1 cellular context compared by ENCODE assay signal in genomic region chr16:57482845-57483545, GRCh38.
TF ChIP-seq lines count a peak whose summit lies in the region.

No MANE protein-coding gene starts in this region.

TF ChIP-seq in HepG2, 621 proteins besides CTCF, POLR2A, EP300 and RAD21 (continued from another document and continues in another):
- TF ChIP-seq, protein P1, sequence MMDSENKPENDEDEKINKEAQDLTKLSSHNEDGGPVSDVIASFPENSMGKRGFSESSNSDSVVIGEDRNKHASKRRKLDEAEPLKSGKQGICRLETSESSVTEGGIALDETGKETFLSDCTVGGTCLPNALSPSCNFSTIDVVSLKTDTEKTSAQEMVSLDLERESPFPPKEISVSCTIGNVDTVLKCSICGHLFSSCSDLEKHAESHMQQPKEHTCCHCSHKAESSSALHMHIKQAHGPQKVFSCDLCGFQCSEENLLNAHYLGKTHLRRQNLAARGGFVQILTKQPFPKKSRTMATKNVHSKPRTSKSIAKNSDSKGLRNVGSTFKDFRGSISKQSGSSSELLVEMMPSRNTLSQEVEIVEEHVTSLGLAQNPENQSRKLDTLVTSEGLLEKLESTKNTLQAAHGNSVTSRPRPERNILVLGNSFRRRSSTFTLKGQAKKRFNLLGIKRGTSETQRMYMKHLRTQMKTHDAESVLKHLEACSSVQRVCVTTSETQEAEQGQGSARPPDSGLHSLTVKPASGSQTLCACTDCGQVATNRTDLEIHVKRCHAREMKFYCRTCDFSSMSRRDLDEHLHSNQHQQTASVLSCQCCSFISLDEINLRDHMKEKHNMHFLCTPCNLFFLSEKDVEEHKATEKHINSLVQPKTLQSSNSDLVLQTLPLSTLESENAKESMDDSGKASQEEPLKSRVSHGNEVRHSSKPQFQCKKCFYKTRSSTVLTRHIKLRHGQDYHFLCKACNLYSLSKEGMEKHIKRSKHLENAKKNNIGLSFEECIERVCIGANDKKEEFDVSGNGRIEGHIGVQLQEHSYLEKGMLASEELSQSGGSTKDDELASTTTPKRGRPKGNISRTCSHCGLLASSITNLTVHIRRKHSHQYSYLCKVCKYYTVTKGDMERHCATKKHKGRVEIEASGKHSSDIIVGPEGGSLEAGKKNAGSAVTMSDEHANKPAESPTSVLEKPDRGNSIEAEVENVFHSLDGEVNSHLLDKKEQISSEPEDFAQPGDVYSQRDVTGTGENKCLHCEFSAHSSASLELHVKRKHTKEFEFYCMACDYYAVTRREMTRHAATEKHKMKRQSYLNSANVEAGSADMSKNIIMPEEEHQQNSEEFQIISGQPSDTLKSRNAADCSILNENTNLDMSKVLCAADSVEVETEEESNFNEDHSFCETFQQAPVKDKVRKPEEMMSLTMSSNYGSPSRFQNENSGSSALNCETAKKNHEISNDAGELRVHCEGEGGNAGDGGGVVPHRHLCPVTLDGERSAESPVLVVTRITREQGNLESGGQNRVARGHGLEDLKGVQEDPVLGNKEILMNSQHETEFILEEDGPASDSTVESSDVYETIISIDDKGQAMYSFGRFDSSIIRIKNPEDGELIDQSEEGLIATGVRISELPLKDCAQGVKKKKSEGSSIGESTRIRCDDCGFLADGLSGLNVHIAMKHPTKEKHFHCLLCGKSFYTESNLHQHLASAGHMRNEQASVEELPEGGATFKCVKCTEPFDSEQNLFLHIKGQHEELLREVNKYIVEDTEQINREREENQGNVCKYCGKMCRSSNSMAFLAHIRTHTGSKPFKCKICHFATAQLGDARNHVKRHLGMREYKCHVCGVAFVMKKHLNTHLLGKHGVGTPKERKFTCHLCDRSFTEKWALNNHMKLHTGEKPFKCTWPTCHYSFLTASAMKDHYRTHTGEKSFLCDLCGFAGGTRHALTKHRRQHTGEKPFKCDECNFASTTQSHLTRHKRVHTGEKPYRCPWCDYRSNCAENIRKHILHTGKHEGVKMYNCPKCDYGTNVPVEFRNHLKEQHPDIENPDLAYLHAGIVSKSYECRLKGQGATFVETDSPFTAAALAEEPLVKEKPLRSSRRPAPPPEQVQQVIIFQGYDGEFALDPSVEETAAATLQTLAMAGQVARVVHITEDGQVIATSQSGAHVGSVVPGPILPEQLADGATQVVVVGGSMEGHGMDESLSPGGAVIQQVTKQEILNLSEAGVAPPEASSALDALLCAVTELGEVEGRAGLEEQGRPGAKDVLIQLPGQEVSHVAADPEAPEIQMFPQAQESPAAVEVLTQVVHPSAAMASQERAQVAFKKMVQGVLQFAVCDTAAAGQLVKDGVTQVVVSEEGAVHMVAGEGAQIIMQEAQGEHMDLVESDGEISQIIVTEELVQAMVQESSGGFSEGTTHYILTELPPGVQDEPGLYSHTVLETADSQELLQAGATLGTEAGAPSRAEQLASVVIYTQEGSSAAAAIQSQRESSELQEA (CRISPR knock-in tag; IDR thresholded peaks at IDR 0.05; ENCODE audit: not compliant biosample characterization) = no peak
- no peak for TF ChIP-seq GPN1 (CRISPR knock-in tag; IDR thresholded peaks at IDR 0.05; ENCODE audit: borderline replicate concordance)
- TF ChIP-seq ZBTB25 (CRISPR knock-in tag; IDR thresholded peaks at IDR 0.05) = peak; percentile 22; the same call in 1 of the 2 replicates
- no peak for TF ChIP-seq ZNF773 (CRISPR knock-in tag; IDR thresholded peaks at IDR 0.05; ENCODE audit: borderline replicate concordance)
- TF ChIP-seq, protein P2, sequence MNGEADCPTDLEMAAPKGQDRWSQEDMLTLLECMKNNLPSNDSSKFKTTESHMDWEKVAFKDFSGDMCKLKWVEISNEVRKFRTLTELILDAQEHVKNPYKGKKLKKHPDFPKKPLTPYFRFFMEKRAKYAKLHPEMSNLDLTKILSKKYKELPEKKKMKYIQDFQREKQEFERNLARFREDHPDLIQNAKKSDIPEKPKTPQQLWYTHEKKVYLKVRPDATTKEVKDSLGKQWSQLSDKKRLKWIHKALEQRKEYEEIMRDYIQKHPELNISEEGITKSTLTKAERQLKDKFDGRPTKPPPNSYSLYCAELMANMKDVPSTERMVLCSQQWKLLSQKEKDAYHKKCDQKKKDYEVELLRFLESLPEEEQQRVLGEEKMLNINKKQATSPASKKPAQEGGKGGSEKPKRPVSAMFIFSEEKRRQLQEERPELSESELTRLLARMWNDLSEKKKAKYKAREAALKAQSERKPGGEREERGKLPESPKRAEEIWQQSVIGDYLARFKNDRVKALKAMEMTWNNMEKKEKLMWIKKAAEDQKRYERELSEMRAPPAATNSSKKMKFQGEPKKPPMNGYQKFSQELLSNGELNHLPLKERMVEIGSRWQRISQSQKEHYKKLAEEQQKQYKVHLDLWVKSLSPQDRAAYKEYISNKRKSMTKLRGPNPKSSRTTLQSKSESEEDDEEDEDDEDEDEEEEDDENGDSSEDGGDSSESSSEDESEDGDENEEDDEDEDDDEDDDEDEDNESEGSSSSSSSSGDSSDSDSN (CRISPR knock-in tag; IDR thresholded peaks at IDR 0.05) = peak; percentile 82
- TF ChIP-seq YEATS4 (CRISPR knock-in tag; IDR thresholded peaks at IDR 0.05; ENCODE audit: borderline replicate concordance) = peak; percentile 55; the same call in 1 of the 2 replicates
- TF ChIP-seq ZNF652 (CRISPR knock-in tag; IDR thresholded peaks at IDR 0.05; ENCODE audit: borderline replicate concordance, low read depth) = peak; percentile 36; the same call in 1 of the 2 replicates
- peak; percentile 97 for TF ChIP-seq NR2F6 (IDR thresholded peaks at IDR 0.05)
- peak; percentile 91 for TF ChIP-seq NR2F6 (CRISPR knock-in tag; IDR thresholded peaks at IDR 0.05)
- TF ChIP-seq KLF11 (CRISPR knock-in tag; IDR thresholded peaks at IDR 0.05) = no peak
- TF ChIP-seq DPF2 (CRISPR knock-in tag; IDR thresholded peaks at IDR 0.05; ENCODE audit: borderline replicate concordance, low read depth) = peak; percentile 95
- peak; percentile 82 for TF ChIP-seq ERF (CRISPR knock-in tag; IDR thresholded peaks at IDR 0.05)
- TF ChIP-seq MXD4 (CRISPR knock-in tag; IDR thresholded peaks at IDR 0.05) = no peak; the same call in 1 of the 2 replicates
- TF ChIP-seq, protein P3, sequence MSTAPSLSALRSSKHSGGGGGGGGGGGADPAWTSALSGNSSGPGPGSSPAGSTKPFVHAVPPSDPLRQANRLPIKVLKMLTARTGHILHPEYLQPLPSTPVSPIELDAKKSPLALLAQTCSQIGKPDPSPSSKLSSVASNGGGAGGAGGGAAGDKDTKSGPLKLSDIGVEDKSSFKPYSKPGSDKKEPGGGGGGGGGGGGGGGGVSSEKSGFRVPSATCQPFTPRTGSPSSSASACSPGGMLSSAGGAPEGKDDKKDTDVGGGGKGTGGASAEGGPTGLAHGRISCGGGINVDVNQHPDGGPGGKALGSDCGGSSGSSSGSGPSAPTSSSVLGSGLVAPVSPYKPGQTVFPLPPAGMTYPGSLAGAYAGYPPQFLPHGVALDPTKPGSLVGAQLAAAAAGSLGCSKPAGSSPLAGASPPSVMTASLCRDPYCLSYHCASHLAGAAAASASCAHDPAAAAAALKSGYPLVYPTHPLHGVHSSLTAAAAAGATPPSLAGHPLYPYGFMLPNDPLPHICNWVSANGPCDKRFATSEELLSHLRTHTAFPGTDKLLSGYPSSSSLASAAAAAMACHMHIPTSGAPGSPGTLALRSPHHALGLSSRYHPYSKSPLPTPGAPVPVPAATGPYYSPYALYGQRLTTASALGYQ (CRISPR knock-in tag; IDR thresholded peaks at IDR 0.05) = peak; percentile 55; the same call in 1 of the 2 replicates
- TF ChIP-seq ZBED4 (CRISPR knock-in tag; IDR thresholded peaks at IDR 0.05; ENCODE audit: borderline replicate concordance) = 0 out of 2 replicates have a peak, but pooled peaks have one; percentile 12
- no peak for TF ChIP-seq ZBTB1 (CRISPR knock-in tag; IDR thresholded peaks at IDR 0.05; ENCODE audit: borderline replicate concordance)
- no peak for TF ChIP-seq ZNF468 (CRISPR knock-in tag; IDR thresholded peaks at IDR 0.05)
- TF ChIP-seq ZNF75D (CRISPR knock-in tag; IDR thresholded peaks at IDR 0.05; ENCODE audit: borderline replicate concordance) = no peak
- TF ChIP-seq ZNF296 (CRISPR knock-in tag; conservative IDR thresholded peaks at IDR 0.05) = 0 out of 2 replicates have a peak, but pooled peaks have one; percentile 16
- peak; percentile 60; the same call in 1 of the 2 replicates for TF ChIP-seq MEIS2 (CRISPR knock-in tag; IDR thresholded peaks at IDR 0.05)
- TF ChIP-seq ZNF891 (CRISPR knock-in tag; IDR thresholded peaks at IDR 0.05) = peak; percentile 56; the same call in 1 of the 2 replicates
- peak; percentile 75 for TF ChIP-seq TBX3 (IDR thresholded peaks at IDR 0.05; ENCODE audit: borderline replicate concordance)
- TF ChIP-seq, protein P4, sequence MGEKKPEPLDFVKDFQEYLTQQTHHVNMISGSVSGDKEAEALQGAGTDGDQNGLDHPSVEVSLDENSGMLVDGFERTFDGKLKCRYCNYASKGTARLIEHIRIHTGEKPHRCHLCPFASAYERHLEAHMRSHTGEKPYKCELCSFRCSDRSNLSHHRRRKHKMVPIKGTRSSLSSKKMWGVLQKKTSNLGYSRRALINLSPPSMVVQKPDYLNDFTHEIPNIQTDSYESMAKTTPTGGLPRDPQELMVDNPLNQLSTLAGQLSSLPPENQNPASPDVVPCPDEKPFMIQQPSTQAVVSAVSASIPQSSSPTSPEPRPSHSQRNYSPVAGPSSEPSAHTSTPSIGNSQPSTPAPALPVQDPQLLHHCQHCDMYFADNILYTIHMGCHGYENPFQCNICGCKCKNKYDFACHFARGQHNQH (CRISPR knock-in tag; IDR thresholded peaks at IDR 0.05) = peak; percentile 35; the same call in 1 of the 2 replicates
- TF ChIP-seq ZNF598 (CRISPR knock-in tag; IDR thresholded peaks at IDR 0.05; ENCODE audit: borderline replicate concordance) = peak; percentile 77; the same call in 1 of the 2 replicates
- TF ChIP-seq ZGPAT (CRISPR knock-in tag; IDR thresholded peaks at IDR 0.05) = peak; percentile 66
- 0 out of 2 replicates have a peak, but pooled peaks have one; percentile 36 for TF ChIP-seq KMT2A (CRISPR knock-in tag; IDR thresholded peaks at IDR 0.05)
- peak; percentile 74; the same call in 1 of the 2 replicates for TF ChIP-seq MTERF4 (CRISPR knock-in tag; IDR thresholded peaks at IDR 0.05)
- peak; percentile 64 for TF ChIP-seq MAX (IDR thresholded peaks at IDR 0.05)
- TF ChIP-seq, protein P5, sequence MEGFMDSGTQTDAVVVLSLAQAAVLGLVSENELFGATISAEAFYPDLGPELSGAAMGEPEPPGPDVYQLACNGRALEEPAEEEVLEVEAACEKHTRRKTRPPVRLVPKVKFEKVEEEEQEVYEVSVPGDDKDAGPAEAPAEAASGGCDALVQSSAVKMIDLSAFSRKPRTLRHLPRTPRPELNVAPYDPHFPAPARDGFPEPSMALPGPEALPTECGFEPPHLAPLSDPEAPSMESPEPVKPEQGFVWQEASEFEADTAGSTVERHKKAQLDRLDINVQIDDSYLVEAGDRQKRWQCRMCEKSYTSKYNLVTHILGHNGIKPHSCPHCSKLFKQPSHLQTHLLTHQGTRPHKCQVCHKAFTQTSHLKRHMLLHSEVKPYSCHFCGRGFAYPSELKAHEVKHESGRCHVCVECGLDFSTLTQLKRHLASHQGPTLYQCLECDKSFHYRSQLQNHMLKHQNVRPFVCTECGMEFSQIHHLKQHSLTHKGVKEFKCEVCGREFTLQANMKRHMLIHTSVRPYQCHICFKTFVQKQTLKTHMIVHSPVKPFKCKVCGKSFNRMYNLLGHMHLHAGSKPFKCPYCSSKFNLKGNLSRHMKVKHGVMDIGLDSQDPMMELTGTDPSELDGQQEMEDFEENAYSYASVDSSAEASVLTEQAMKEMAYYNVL (CRISPR knock-in tag; IDR thresholded peaks at IDR 0.05; ENCODE audit: borderline replicate concordance) = no peak
- TF ChIP-seq ZFP1 (CRISPR knock-in tag; IDR thresholded peaks at IDR 0.05) = no peak
